ENCODE assay signal across 25 cellular contexts in genomic region chr3:180548050-180548449, GRCh38.
"Had no signal": no experiment of that assay in that cellular context is flagged by ENCODE, and none has a peak within 500 bp of the region (broad histone marks: within the 10 kb centered on the region; RNA-seq: fewer than 3 reads in every experiment).

No MANE protein-coding gene starts in this region.

- H3K4me3 ChIP-seq: coronary artery, pancreas, right lobe of liver, testis had no signal

- ATAC-seq: activated CD4-positive, alpha-beta T cell treated with anti-CD3 and anti-CD28 coated beads for 36 hours; activated T-helper 17 cell treated with anti-CD3 and anti-CD28 coated beads, Interleukin-2, amount 50 U/mL, for 72 hours; left ventricle myocardium superior; natural killer cell; right lobe of liver; stimulated activated naive B cell treated with anti-CD40 and anti-IgM and Interleukin-4, amounts not matched to agents 10 μg/mL and 1 μg/mL and 100 μg/mL, for 72 hours had no signal

- DNase-seq: activated B cell treated with CpG ODN at 0.5 μM for 24 hours; activated CD4-positive, alpha-beta T cell treated with anti-CD3 and anti-CD28 coated beads for 36 hours; activated CD4-positive, alpha-beta T cell treated with anti-CD3 and anti-CD28 coated beads, Interleukin-2, amount 50 U/mL, for 4 hours; activated CD8-positive, alpha-beta memory T cell treated with anti-CD3 and anti-CD28 coated beads for 24 hours; activated CD8-positive, alpha-beta memory T cell treated with anti-CD3 and anti-CD28 coated beads, Interleukin-2, amount 50 U/mL, for 4 hours; activated naive CD4-positive, alpha-beta T cell; activated naive CD8-positive, alpha-beta T cell treated with anti-CD3 and anti-CD28 coated beads for 36 hours; activated T-cell treated with anti-CD3 and anti-CD28 coated beads, Interleukin-2, amount 50 U/mL, for 24 hours; amniotic stem cell; cerebellar nuclear complex; endodermal cell; head of caudate nucleus; hypothalamus; left ventricle myocardium superior; midbrain; natural killer cell; pancreas; right lobe of liver; small intestine; stimulated activated naive B cell treated with anti-CD40 and anti-IgM and Interleukin-4, amounts not matched to agents 10 μg/mL and 1 μg/mL and 100 μg/mL, for 72 hours; T1000; testis; trophoblast cell had no signal
